In genomic region chr10:99450624-99451498, GRCh38 we compare ENCODE assay signal across 1 cellular context.
TF ChIP-seq lines count a peak whose summit lies in the region.

No MANE protein-coding gene starts in this region.

TF ChIP-seq in HepG2, 621 proteins besides CTCF, POLR2A, EP300 and RAD21 (continued from another document and continues in another):
- TF ChIP-seq, protein P1, sequence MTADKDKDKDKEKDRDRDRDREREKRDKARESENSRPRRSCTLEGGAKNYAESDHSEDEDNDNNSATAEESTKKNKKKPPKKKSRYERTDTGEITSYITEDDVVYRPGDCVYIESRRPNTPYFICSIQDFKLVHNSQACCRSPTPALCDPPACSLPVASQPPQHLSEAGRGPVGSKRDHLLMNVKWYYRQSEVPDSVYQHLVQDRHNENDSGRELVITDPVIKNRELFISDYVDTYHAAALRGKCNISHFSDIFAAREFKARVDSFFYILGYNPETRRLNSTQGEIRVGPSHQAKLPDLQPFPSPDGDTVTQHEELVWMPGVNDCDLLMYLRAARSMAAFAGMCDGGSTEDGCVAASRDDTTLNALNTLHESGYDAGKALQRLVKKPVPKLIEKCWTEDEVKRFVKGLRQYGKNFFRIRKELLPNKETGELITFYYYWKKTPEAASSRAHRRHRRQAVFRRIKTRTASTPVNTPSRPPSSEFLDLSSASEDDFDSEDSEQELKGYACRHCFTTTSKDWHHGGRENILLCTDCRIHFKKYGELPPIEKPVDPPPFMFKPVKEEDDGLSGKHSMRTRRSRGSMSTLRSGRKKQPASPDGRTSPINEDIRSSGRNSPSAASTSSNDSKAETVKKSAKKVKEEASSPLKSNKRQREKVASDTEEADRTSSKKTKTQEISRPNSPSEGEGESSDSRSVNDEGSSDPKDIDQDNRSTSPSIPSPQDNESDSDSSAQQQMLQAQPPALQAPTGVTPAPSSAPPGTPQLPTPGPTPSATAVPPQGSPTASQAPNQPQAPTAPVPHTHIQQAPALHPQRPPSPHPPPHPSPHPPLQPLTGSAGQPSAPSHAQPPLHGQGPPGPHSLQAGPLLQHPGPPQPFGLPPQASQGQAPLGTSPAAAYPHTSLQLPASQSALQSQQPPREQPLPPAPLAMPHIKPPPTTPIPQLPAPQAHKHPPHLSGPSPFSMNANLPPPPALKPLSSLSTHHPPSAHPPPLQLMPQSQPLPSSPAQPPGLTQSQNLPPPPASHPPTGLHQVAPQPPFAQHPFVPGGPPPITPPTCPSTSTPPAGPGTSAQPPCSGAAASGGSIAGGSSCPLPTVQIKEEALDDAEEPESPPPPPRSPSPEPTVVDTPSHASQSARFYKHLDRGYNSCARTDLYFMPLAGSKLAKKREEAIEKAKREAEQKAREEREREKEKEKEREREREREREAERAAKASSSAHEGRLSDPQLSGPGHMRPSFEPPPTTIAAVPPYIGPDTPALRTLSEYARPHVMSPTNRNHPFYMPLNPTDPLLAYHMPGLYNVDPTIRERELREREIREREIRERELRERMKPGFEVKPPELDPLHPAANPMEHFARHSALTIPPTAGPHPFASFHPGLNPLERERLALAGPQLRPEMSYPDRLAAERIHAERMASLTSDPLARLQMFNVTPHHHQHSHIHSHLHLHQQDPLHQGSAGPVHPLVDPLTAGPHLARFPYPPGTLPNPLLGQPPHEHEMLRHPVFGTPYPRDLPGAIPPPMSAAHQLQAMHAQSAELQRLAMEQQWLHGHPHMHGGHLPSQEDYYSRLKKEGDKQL (CRISPR knock-in tag; IDR thresholded peaks at IDR 0.05; ENCODE audit: low read depth), result 0 out of 2 replicates have a peak, but pooled peaks have one; percentile 30
- TF ChIP-seq MEIS1 (CRISPR knock-in tag; IDR thresholded peaks at IDR 0.05; ENCODE audit: borderline replicate concordance) (no peak), FOXP1 (IDR thresholded peaks at IDR 0.05) (no peak), FOXP1 (CRISPR knock-in tag; IDR thresholded peaks at IDR 0.05) (peak; percentile 91), ZNF24 (IDR thresholded peaks at IDR 0.05) (no peak), MED1 (CRISPR knock-in tag; IDR thresholded peaks at IDR 0.05) (peak; percentile 50), NFIB (CRISPR knock-in tag; IDR thresholded peaks at IDR 0.05; ENCODE audit: borderline replicate concordance) (no peak), ZNF713 (CRISPR knock-in tag; IDR thresholded peaks at IDR 0.05) (no peak), RBM22 (optimal IDR thresholded peaks at IDR 0.05; ENCODE audit: low read length) (no peak), DDIT3 (CRISPR knock-in tag; IDR thresholded peaks at IDR 0.05) (no peak), IRF2 (CRISPR knock-in tag; IDR thresholded peaks at IDR 0.05) (no peak), NONO (IDR thresholded peaks at IDR 0.05) (no peak), NONO (CRISPR knock-in tag; conservative IDR thresholded peaks at IDR 0.05) (no peak; the same call in 1 of the 2 replicates), BATF2 (CRISPR knock-in tag; IDR thresholded peaks at IDR 0.05) (no peak), SIX1 (CRISPR knock-in tag; IDR thresholded peaks at IDR 0.05; ENCODE audit: borderline replicate concordance) (0 out of 2 replicates have a peak, but pooled peaks have one; percentile 11), KLF13 (CRISPR knock-in tag; IDR thresholded peaks at IDR 0.05) (no peak), KMT2B (CRISPR knock-in tag; IDR thresholded peaks at IDR 0.05) (no peak), CENPX (CRISPR knock-in tag; IDR thresholded peaks at IDR 0.05) (no peak), ZNF7 (CRISPR knock-in tag; IDR thresholded peaks at IDR 0.05) (no peak), ZNF512 (CRISPR knock-in tag; IDR thresholded peaks at IDR 0.05) (no peak), KLF12 (CRISPR knock-in tag; IDR thresholded peaks at IDR 0.05; ENCODE audit: borderline replicate concordance) (no peak), ZNF660 (CRISPR knock-in tag; IDR thresholded peaks at IDR 0.05; ENCODE audit: borderline replicate concordance, low read depth) (no peak), TEAD3 (CRISPR knock-in tag; optimal IDR thresholded peaks at IDR 0.05; ENCODE audit: borderline replicate concordance) (peak; percentile 58), HNF4G (IDR thresholded peaks at IDR 0.05; ENCODE audit: borderline replicate concordance, low read depth, low read length) (no peak), HNF4G (CRISPR knock-in tag; IDR thresholded peaks at IDR 0.05; ENCODE audit: borderline replicate concordance, low read depth) (peak; percentile 55; the same call in 1 of the 2 replicates), ZNF597 (CRISPR knock-in tag; IDR thresholded peaks at IDR 0.05) (no peak), ZNF256 (CRISPR knock-in tag; conservative IDR thresholded peaks at IDR 0.05) (no peak), ZNF782 (CRISPR knock-in tag; IDR thresholded peaks at IDR 0.05; ENCODE audit: borderline replicate concordance) (no peak), KLF9 (CRISPR knock-in tag; IDR thresholded peaks at IDR 0.05; ENCODE audit: low read depth) (no peak), HBP1 (CRISPR knock-in tag; IDR thresholded peaks at IDR 0.05; ENCODE audit: low read depth) (no peak), PAF1 (CRISPR knock-in tag; IDR thresholded peaks at IDR 0.05) (no peak)
- TF ChIP-seq, protein P2, sequence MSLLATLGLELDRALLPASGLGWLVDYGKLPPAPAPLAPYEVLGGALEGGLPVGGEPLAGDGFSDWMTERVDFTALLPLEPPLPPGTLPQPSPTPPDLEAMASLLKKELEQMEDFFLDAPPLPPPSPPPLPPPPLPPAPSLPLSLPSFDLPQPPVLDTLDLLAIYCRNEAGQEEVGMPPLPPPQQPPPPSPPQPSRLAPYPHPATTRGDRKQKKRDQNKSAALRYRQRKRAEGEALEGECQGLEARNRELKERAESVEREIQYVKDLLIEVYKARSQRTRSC (CRISPR knock-in tag; IDR thresholded peaks at IDR 0.05; ENCODE audit: low read depth), result no peak
- TF ChIP-seq, protein P3, sequence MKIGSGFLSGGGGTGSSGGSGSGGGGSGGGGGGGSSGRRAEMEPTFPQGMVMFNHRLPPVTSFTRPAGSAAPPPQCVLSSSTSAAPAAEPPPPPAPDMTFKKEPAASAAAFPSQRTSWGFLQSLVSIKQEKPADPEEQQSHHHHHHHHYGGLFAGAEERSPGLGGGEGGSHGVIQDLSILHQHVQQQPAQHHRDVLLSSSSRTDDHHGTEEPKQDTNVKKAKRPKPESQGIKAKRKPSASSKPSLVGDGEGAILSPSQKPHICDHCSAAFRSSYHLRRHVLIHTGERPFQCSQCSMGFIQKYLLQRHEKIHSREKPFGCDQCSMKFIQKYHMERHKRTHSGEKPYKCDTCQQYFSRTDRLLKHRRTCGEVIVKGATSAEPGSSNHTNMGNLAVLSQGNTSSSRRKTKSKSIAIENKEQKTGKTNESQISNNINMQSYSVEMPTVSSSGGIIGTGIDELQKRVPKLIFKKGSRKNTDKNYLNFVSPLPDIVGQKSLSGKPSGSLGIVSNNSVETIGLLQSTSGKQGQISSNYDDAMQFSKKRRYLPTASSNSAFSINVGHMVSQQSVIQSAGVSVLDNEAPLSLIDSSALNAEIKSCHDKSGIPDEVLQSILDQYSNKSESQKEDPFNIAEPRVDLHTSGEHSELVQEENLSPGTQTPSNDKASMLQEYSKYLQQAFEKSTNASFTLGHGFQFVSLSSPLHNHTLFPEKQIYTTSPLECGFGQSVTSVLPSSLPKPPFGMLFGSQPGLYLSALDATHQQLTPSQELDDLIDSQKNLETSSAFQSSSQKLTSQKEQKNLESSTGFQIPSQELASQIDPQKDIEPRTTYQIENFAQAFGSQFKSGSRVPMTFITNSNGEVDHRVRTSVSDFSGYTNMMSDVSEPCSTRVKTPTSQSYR (CRISPR knock-in tag; IDR thresholded peaks at IDR 0.05; ENCODE audit: borderline replicate concordance), result peak; percentile 74; the same call in 1 of the 2 replicates
- TF ChIP-seq, protein P4, sequence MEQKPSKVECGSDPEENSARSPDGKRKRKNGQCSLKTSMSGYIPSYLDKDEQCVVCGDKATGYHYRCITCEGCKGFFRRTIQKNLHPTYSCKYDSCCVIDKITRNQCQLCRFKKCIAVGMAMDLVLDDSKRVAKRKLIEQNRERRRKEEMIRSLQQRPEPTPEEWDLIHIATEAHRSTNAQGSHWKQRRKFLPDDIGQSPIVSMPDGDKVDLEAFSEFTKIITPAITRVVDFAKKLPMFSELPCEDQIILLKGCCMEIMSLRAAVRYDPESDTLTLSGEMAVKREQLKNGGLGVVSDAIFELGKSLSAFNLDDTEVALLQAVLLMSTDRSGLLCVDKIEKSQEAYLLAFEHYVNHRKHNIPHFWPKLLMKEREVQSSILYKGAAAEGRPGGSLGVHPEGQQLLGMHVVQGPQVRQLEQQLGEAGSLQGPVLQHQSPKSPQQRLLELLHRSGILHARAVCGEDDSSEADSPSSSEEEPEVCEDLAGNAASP (CRISPR knock-in tag; IDR thresholded peaks at IDR 0.05; ENCODE audit: borderline replicate concordance), result no peak
- TF ChIP-seq, protein P5, sequence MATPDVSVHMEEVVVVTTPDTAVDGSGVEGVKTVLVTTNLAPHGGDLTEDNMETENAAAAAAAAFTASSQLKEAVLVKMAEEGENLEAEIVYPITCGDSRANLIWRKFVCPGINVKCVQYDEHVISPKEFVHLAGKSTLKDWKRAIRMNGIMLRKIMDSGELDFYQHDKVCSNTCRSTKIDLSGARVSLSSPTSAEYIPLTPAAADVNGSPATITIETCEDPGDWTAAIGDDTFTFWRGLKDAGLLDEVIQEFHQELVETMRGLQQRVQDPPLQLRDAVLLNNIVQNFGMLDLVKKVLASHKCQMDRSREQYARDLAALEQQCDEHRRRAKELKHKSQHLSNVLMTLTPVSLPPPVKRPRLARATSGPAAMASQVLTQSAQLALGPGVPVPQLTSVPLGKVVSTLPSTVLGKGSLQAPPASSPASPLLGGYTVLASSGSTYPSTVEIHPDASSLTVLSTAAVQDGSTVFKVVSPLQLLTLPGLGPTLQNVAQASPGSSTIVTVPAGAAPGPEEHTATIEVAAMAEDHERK (CRISPR knock-in tag; IDR thresholded peaks at IDR 0.05; ENCODE audit: low read depth), result no peak
